ENCODE assay signal across 18 cellular contexts in the genomic region with DNA sequence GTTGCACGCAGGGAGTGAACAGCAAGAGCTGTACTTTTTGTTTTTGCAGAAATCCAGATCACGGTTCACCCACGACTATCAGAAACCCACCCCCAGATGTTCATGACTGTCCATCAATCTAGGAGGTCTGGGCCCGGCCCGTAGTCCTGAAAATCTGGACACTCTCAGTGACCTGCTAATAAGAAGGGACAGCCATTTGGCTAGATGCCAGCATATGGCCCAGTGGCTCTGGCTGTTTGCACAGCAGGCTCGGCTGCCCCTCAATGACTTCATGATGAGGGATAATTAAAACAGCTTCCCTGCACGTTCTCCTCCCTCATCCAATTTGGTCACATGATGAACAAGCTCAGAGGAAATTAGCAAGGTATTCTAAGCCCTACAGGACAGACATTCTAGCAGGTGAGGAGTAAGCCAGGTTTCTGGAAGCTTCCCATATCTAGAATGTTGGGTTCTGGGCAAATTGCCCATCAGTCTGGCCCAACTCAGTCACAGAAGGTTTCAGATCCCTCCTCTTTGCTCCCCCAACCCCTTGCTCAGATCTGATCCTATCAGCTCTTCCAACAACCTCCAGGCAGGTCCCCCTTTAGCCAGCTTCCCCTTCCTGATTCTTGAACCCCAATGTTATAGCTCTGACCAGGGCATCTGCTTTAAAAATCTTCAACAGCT.
A peak's percentile ranks its signal among the peaks of the same experiment; 100 is the strongest.
DNase-seq lines count a peak whose midpoint lies in the region; ATAC-seq and TF ChIP-seq lines count a peak whose summit lies in the region.
"Had no signal": no experiment of that assay in that cellular context is flagged by ENCODE, and none has a peak within 500 bp of the region (broad histone marks: within the 10 kb centered on the region; RNA-seq: fewer than 3 reads in every experiment).

No MANE protein-coding gene starts in this region.

- H3K27ac ChIP-seq in WERI-Rb-1 = no peak overlapping the region
- H3K27ac ChIP-seq: C4-2B had no signal

- no peaks in the 10 kb centered on the region for H3K4me1 Mint-ChIP-seq in activated CD4-positive, alpha-beta memory T cell treated with anti-CD3 and anti-CD28 coated beads for 36 hours (ENCODE audit: low read depth)

- peak; percentile 71 for DNase-seq in DMS153 (lab: John Stamatoyannopoulos, UW)
- peak; percentile 53 for DNase-seq in NCI-H1436 treated with DMSO at 0.1 percent for 48 hours (lab: John Stamatoyannopoulos, UW)
- DNase-seq in NCI-H510A (lab: John Stamatoyannopoulos, UW) = peak; percentile 79
- peak; percentile 44 for DNase-seq in WERI-Rb-1
- no peak for DNase-seq in EL
- no peak for DNase-seq in activated CD4-positive, alpha-beta memory T cell treated with anti-CD3 and anti-CD28 coated beads for 36 hours
- DNase-seq in stimulated activated naive CD4-positive, alpha-beta T cell treated with Interleukin-2 at 50 U/mL for 16 hours (lab: John Stamatoyannopoulos, UW) = no peak
- DNase-seq: activated CD4-positive, alpha-beta T cell treated with anti-CD3 and anti-CD28 coated beads for 48 hours; activated naive CD4-positive, alpha-beta T cell treated with anti-CD3 and anti-CD28 coated beads, Interleukin-2, amount 50 U/mL, for 16 hours; cortex of kidney; DND-41; foreskin melanocyte; Kasumi-1; NCI-H1930; T1000 had no signal

- ATAC-seq in HG02870 (IDR thresholded peaks at IDR 0.05; ENCODE audit: unreplicated experiment) = no peak

- H3K27me3 ChIP-seq in WERI-Rb-1 (ENCODE audit: insufficient read depth, low read depth, severe bottlenecking) = no peaks in the 10 kb centered on the region
- H3K27me3 ChIP-seq: SJSA1 had no signal

- H3K4me3 Mint-ChIP-seq in activated CD4-positive, alpha-beta memory T cell treated with anti-CD3 and anti-CD28 coated beads for 36 hours = no peak overlapping the region

- no peak overlapping the region for H3K4me3 ChIP-seq in WERI-Rb-1 (ENCODE audit: low read depth, low read length)
- H3K4me3 ChIP-seq: SJSA1 had no signal

- no peaks in the 10 kb centered on the region for H3K9me3 ChIP-seq in WERI-Rb-1 (ENCODE audit: severe bottlenecking)

- intact Hi-C loops in activated CD4-positive, alpha-beta memory T cell treated with anti-CD3 and anti-CD28 coated beads for 36 hours (cut with micrococcal nuclease) = no loop called here

- H3K36me3 ChIP-seq in WERI-Rb-1 = no peaks in the 10 kb centered on the region
- H3K36me3 ChIP-seq: SJSA1 had no signal

- peaks cover 5% of the 10 kb centered on the region for H3K27me3 Mint-ChIP-seq in activated CD4-positive, alpha-beta memory T cell treated with anti-CD3 and anti-CD28 coated beads for 36 hours

- CTCF ChIA-PET in activated CD4-positive, alpha-beta memory T cell treated with anti-CD3 and anti-CD28 coated beads for 36 hours (lab: Charles Lee) = no interaction called here

- POLR2A ChIA-PET in activated CD4-positive, alpha-beta memory T cell treated with anti-CD3 and anti-CD28 coated beads for 36 hours (lab: Charles Lee) = no interaction called here

- H3K27ac Mint-ChIP-seq in activated CD4-positive, alpha-beta memory T cell treated with anti-CD3 and anti-CD28 coated beads for 36 hours = no peak overlapping the region

- no peaks in the 10 kb centered on the region for H3K36me3 Mint-ChIP-seq in activated CD4-positive, alpha-beta memory T cell treated with anti-CD3 and anti-CD28 coated beads for 36 hours

- H3K9me3 Mint-ChIP-seq in activated CD4-positive, alpha-beta memory T cell treated with anti-CD3 and anti-CD28 coated beads for 36 hours = peaks cover 1% of the 10 kb centered on the region

- no peak for TF ChIP-seq CTCF in WERI-Rb-1 (IDR thresholded peaks at IDR 0.05; ENCODE audit: low read depth, low read length)

Comparison
In these comparisons a context has a peak if more than half of its experiments do, and no peak if none do; other contexts are left out.
1. DNase-seq: peak in DMS153 (single experiment), NCI-H1436 treated with DMSO at 0.1 percent for 48 hours (single experiment), NCI-H510A (single experiment) and WERI-Rb-1 (single experiment); none in EL (single experiment), activated CD4-positive, alpha-beta memory T cell treated with anti-CD3 and anti-CD28 coated beads for 36 hours (single experiment) and stimulated activated naive CD4-positive, alpha-beta T cell treated with Interleukin-2 at 50 U/mL for 16 hours (single experiment).